In genomic region chr2:206915136-206915535, GRCh38 we compare ENCODE assay signal across 8 cellular contexts.
DNase-seq lines count a peak whose midpoint lies in the region; ATAC-seq and TF ChIP-seq lines count a peak whose summit lies in the region.

No MANE protein-coding gene starts in this region.

- peak; percentile 52 for ATAC-seq in GM19035 (IDR thresholded peaks at IDR 0.05; ENCODE audit: unreplicated experiment)
- ATAC-seq in GM21717 (IDR thresholded peaks at IDR 0.05; ENCODE audit: unreplicated experiment) = no peak
- ATAC-seq in HG03045 (IDR thresholded peaks at IDR 0.05; ENCODE audit: unreplicated experiment) = no peak
- ATAC-seq in GM21576 (IDR thresholded peaks at IDR 0.05; ENCODE audit: unreplicated experiment) = no peak

- TF ChIP-seq CTCF in AG04449 (IDR thresholded peaks at IDR 0.05; ENCODE audit: insufficient read depth, low read length, missing control alignments) (no peak), fibroblast of mammary gland (conservative IDR thresholded peaks at IDR 0.05; ENCODE audit: control insufficient read depth, insufficient read depth, low read depth, low read length) (no peak)

- peak; percentile 86 for DNase-seq in AG04449 (ENCODE audit: low read depth, low spot score)
- peak; percentile 59 for DNase-seq in NCI-H446 treated with DMSO at 0.1 percent for 48 hours (lab: John Stamatoyannopoulos, UW)
- DNase-seq in fibroblast of mammary gland (ENCODE audit: low read depth) = peak; percentile 98
- DNase-seq in NCI-H774 (lab: John Stamatoyannopoulos, UW) = no peak

- POLR2A ChIA-PET in AG04449 (lab: Yijun Ruan, JAX) = interaction anchor here (0.7 kb wide), 1 partner anchor 53 kb away, joined by 3 read pairs; no protein-coding TSS in a partner anchor

- CTCF ChIA-PET in AG04449 (lab: Yijun Ruan, JAX) = interaction anchor here (1.6 kb wide), 1 partner anchor 67 kb away, joined by 4 read pairs; no protein-coding TSS in a partner anchor

- H3K4me3 ChIP-seq in AG04449 (ENCODE audit: low read depth, low read length) = no peak overlapping the region
- no peak overlapping the region for H3K4me3 ChIP-seq in fibroblast of mammary gland (ENCODE audit: control insufficient read depth, low read depth, low read length)
